In the genomic region with DNA sequence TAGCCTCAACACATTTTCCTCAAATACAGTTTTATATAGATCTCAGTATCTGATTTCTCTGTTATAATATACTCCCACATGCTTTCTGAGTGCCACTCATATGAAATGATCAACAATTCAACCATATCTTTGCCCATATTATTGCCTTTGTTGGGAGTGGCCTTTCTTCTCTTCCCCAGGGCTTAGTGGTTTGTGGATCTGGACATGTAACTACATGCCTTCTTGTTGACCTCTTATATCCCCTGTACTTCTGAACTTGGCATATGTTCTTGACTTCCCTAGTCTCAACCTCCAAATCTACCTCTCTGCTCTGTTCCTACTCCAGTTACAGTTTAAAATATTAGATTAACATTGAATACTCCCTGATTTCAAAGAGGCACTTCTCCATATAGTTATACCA, we compare ENCODE assay signal across 25 cellular contexts. TPM values are rescaled to one million over a fixed set of nuclear protein-coding genes. Genes with fewer than 3 reads are reported as not detected.
A peak's percentile ranks its signal among the peaks of the same experiment; 100 is the strongest.
DNase-seq lines count a peak whose midpoint lies in the region; ATAC-seq and TF ChIP-seq lines count a peak whose summit lies in the region.
"Had no signal": no experiment of that assay in that cellular context is flagged by ENCODE, and none has a peak within 500 bp of the region (broad histone marks: within the 10 kb centered on the region; RNA-seq: fewer than 3 reads in every experiment).

No MANE protein-coding gene starts in this region.

- TF ChIP-seq POLR2A in vagina (IDR thresholded peaks at IDR 0.05) = no peak

- H3K79me2 ChIP-seq in mammary epithelial cell (ENCODE audit: insufficient read depth, low read length) (no peaks in the 10 kb centered on the region), PC-3 (ENCODE audit: low read length) (no peaks in the 10 kb centered on the region), neural progenitor cell (ENCODE audit: low read depth) (no peaks in the 10 kb centered on the region)

- no peak overlapping the region for H3K27ac Mint-ChIP-seq in neural progenitor cell
- H3K27ac Mint-ChIP-seq: B cell; progenitor cell of endocrine pancreas; stimulated activated effector memory CD8-positive, alpha-beta T cell treated with anti-CD3 and anti-CD28 coated beads, Interleukin-12 subunit alpha, Interleukin-12 subunit beta, amount 100 ng/mL, for 72 hours had no signal

- peak overlapping the region; percentile 58 for H3K4me2 ChIP-seq in mammary epithelial cell (ENCODE audit: insufficient read depth, low read depth, low read length)
- no peak overlapping the region for H3K4me2 ChIP-seq in PC-3 (ENCODE audit: low read length)
- no peak overlapping the region for H3K4me2 ChIP-seq in neural progenitor cell

- POLR2A ChIA-PET in PC-3 (lab: Charles Lee; ENCODE audit: unreplicated experiment) = no interaction called here

- DNase-seq in NCI-H1105 treated with DMSO at 0.1 percent for 48 hours (lab: John Stamatoyannopoulos, UW) = peak; percentile 22
- DNase-seq in NCI-H1105 (lab: John Stamatoyannopoulos, UW) = no peak
- peak; percentile 71 for DNase-seq in mammary epithelial cell
- peak; percentile 41 for DNase-seq in iris pigment epithelial cell (ENCODE audit: low read depth)
- no peak for DNase-seq in vagina (ENCODE audit: extremely low spot score in 2 of 2)
- DNase-seq in PC-3 = no peak
- DNase-seq in SHP77 (lab: John Stamatoyannopoulos, UW) = no peak
- no peak for DNase-seq in neural progenitor cell (ENCODE audit: low spot score)
- DNase-seq: activated naive CD4-positive, alpha-beta T cell treated with Interleukin-2 at 50 U/mL for 16 hours; activated T-cell treated with anti-CD3 and anti-CD28 coated beads, Interleukin-2, amount 50 U/mL, for 1 hour; amygdala; hypothalamus; NCI-H146; NCI-H748 treated with DMSO at 0.1 percent for 48 hours; OCI-M1; SHP77 treated with DMSO at 0.1 percent for 48 hours; stimulated activated CD4-positive, alpha-beta T cell treated with anti-CD3 and anti-CD28 coated beads, Interleukin-1b, Interleukin-23, amount 100 ng/mL, for 48 hours had no signal

- dilution Hi-C loops in mammary epithelial cell (cut with HindIII; ENCODE audit: low sequenced_read_pairs) = no loop called here

- H3F3A ChIP-seq in PC-3 (ENCODE audit: low read length, unreplicated experiment) (no peaks in the 10 kb centered on the region), neural progenitor cell (ENCODE audit: low read depth) (no peaks in the 10 kb centered on the region)

- peaks cover 2% of the 10 kb centered on the region for H3K27me3 Mint-ChIP-seq in neural progenitor cell (ENCODE audit: insufficient read depth, low read depth)
- H3K27me3 Mint-ChIP-seq: progenitor cell of endocrine pancreas had no signal

- H3K9me3 ChIP-seq in mammary epithelial cell (replicated peaks; ENCODE audit: insufficient read depth, low read length) = no peaks in the 10 kb centered on the region
- H3K9me3 ChIP-seq in vagina = no peaks in the 10 kb centered on the region
- no peaks in the 10 kb centered on the region for H3K9me3 ChIP-seq in PC-3 (ENCODE audit: low read length)
- H3K9me3 ChIP-seq in neural progenitor cell (ENCODE audit: low read depth) = no peaks in the 10 kb centered on the region
- H3K9me3 ChIP-seq: thoracic aorta had no signal

- H3K9ac ChIP-seq in mammary epithelial cell (ENCODE audit: insufficient read depth, low read length) = no peak overlapping the region
- no peak overlapping the region for H3K9ac ChIP-seq in PC-3 (ENCODE audit: low read length)
- no peak overlapping the region for H3K9ac ChIP-seq in neural progenitor cell

- CTCF ChIA-PET in mammary epithelial cell (lab: Charles Lee; ENCODE audit: low non-redundant PET) = no interaction called here
- CTCF ChIA-PET in PC-3 (lab: Charles Lee) = no interaction called here

- peaks cover 10% of the 10 kb centered on the region for H3K4me1 ChIP-seq in mammary epithelial cell (ENCODE audit: insufficient read depth, low read length)
- peaks cover 11% of the 10 kb centered on the region for H3K4me1 ChIP-seq in vagina
- no peaks in the 10 kb centered on the region for H3K4me1 ChIP-seq in PC-3 (ENCODE audit: insufficient read depth, low read length)
- peaks cover 4% of the 10 kb centered on the region for H3K4me1 ChIP-seq in neural progenitor cell

- no peaks in the 10 kb centered on the region for H3K36me3 Mint-ChIP-seq in neural progenitor cell
- H3K36me3 Mint-ChIP-seq: stimulated activated effector memory CD8-positive, alpha-beta T cell treated with anti-CD3 and anti-CD28 coated beads, Interleukin-12 subunit alpha, Interleukin-12 subunit beta, amount 100 ng/mL, for 72 hours had no signal

- in situ Hi-C loops in mammary epithelial cell (cut with MboI; ENCODE audit: low sequenced_read_pairs in 2 of 2) = no loop called here

- H3K27ac ChIP-seq in mammary epithelial cell (ENCODE audit: insufficient read depth, low read depth, low read length) (no peak overlapping the region), vagina (peak overlapping the region; percentile 10), PC-3 (ENCODE audit: low read length) (no peak overlapping the region), neural progenitor cell (no peak overlapping the region)
- H3K27ac ChIP-seq: 22Rv1, cardiac muscle cell, thoracic aorta had no signal

- H3K27me3 ChIP-seq in mammary epithelial cell (ENCODE audit: insufficient read depth, low read length) (no peaks in the 10 kb centered on the region), vagina (no peaks in the 10 kb centered on the region), PC-3 (ENCODE audit: low read length) (no peaks in the 10 kb centered on the region), neural progenitor cell (no peaks in the 10 kb centered on the region)
- H3K27me3 ChIP-seq: cardiac muscle cell had no signal

- H3K36me3 ChIP-seq in mammary epithelial cell (ENCODE audit: insufficient read depth, low read length) (no peaks in the 10 kb centered on the region), vagina (no peaks in the 10 kb centered on the region), PC-3 (ENCODE audit: low read depth, low read length) (no peaks in the 10 kb centered on the region), neural progenitor cell (no peaks in the 10 kb centered on the region)
- H3K36me3 ChIP-seq: cardiac muscle cell, thoracic aorta had no signal

- no peak for ATAC-seq in PC-3
- ATAC-seq: HepG2; stimulated activated effector memory CD8-positive, alpha-beta T cell treated with anti-CD3 and anti-CD28 coated beads, Interleukin-12 subunit alpha, Interleukin-12 subunit beta, amount 100 ng/mL, for 72 hours had no signal

- H2AFZ ChIP-seq in mammary epithelial cell (ENCODE audit: low read depth, low read length) (peak overlapping the region; percentile 28), PC-3 (ENCODE audit: low read length) (no peak overlapping the region), neural progenitor cell (replicated peaks) (no peak overlapping the region)

- H3K9me2 ChIP-seq in PC-3 (replicated peaks; ENCODE audit: low read length) = no peaks in the 10 kb centered on the region

- no peak for TF ChIP-seq CTCF in mammary epithelial cell (conservative IDR thresholded peaks at IDR 0.05 in 1 of 2, IDR thresholded peaks at IDR 0.05 in 1 of 2; ENCODE audit: extremely low read depth in 1 of 2, insufficient read depth in 1 of 2, low read depth in 1 of 2, low read length in 2 of 2)
- TF ChIP-seq CTCF in vagina (IDR thresholded peaks at IDR 0.05) = no peak
- no peak for TF ChIP-seq CTCF in PC-3 (conservative IDR thresholded peaks at IDR 0.05; ENCODE audit: low read depth, low read length)
- TF ChIP-seq CTCF in neural progenitor cell (IDR thresholded peaks at IDR 0.05) = no peak

- no TSS peak for BruUV-seq in mammary epithelial cell (replicated peaks; lab: Mats Ljungman, UMichigan)
- no TSS peak for BruUV-seq in PC-3 (replicated peaks; lab: Mats Ljungman, UMichigan)

- no peak overlapping the region for H3K4me3 Mint-ChIP-seq in neural progenitor cell
- H3K4me3 Mint-ChIP-seq: B cell; neural crest cell; stimulated activated effector memory CD8-positive, alpha-beta T cell treated with anti-CD3 and anti-CD28 coated beads, Interleukin-12 subunit alpha, Interleukin-12 subunit beta, amount 100 ng/mL, for 72 hours had no signal

- H3K9me3 Mint-ChIP-seq in neural progenitor cell = peaks cover 4% of the 10 kb centered on the region
- H3K9me3 Mint-ChIP-seq: neural crest cell; stimulated activated effector memory CD8-positive, alpha-beta T cell treated with anti-CD3 and anti-CD28 coated beads, Interleukin-12 subunit alpha, Interleukin-12 subunit beta, amount 100 ng/mL, for 72 hours had no signal

- intact Hi-C loops in mammary epithelial cell (cut with micrococcal nuclease) (no loop called here), vagina (cut with DNase I) (no loop called here), PC-3 (cut with micrococcal nuclease) (no loop called here)

- no peaks in the 10 kb centered on the region for H3K4me1 Mint-ChIP-seq in neural progenitor cell
- H3K4me1 Mint-ChIP-seq: B cell; neural crest cell; stimulated activated effector memory CD8-positive, alpha-beta T cell treated with anti-CD3 and anti-CD28 coated beads, Interleukin-12 subunit alpha, Interleukin-12 subunit beta, amount 100 ng/mL, for 72 hours had no signal

- H4K20me1 ChIP-seq in mammary epithelial cell (ENCODE audit: insufficient read depth, low read length) = no peaks in the 10 kb centered on the region
- no peaks in the 10 kb centered on the region for H4K20me1 ChIP-seq in PC-3 (ENCODE audit: low read length)
- H4K20me1 ChIP-seq in neural progenitor cell (ENCODE audit: low read depth) = no peaks in the 10 kb centered on the region

- no peak overlapping the region for H3K4me3 ChIP-seq in mammary epithelial cell (replicated peaks in 1 of 3; ENCODE audit: insufficient read depth in 1 of 3, low read depth in 2 of 3, low read length in 3 of 3)
- no peak overlapping the region for H3K4me3 ChIP-seq in vagina
- H3K4me3 ChIP-seq in PC-3 (ENCODE audit: low read length) = no peak overlapping the region
- no peak overlapping the region for H3K4me3 ChIP-seq in neural progenitor cell
- H3K4me3 ChIP-seq: cardiac muscle cell, thoracic aorta had no signal

RNA-seq across cellular contexts. Expression of a gene that starts 34.3 kb away (rescaled TPM):
- total RNA-seq in mammary epithelial cell (10 to 100 TPM; 10.8 to 20.5 TPM), vagina (6.9 TPM), PC-3 (2014; rRNA removed) (26.1 and 48.4 TPM in 2 replicates), neural progenitor cell (ENCODE audit: low replicate concordance) (52.8 and 81.0 TPM in 2 replicates)
- 11.5 TPM for polyA plus RNA-seq in mammary epithelial cell
- 5.1 TPM for polyA minus RNA-seq in mammary epithelial cell

Comparison
In these comparisons a context has a peak if more than half of its experiments do, and no peak if none do; other contexts are left out.
1. DNase-seq: peak in NCI-H1105 treated with DMSO at 0.1 percent for 48 hours (single experiment), mammary epithelial cell (single experiment) and iris pigment epithelial cell (single experiment); none in NCI-H1105 (single experiment), vagina (0 of 2), PC-3 (single experiment), SHP77 (0 of 2) and neural progenitor cell (single experiment).